In genomic region chr1:211416246-211416627, GRCh38 we compare ENCODE assay signal across 8 cellular contexts.
A peak's percentile ranks its signal among the peaks of the same experiment; 100 is the strongest.
DNase-seq lines count a peak whose midpoint lies in the region; ATAC-seq and TF ChIP-seq lines count a peak whose summit lies in the region.
"Not testable (repeated sequence)": the region's sequence is repeated elsewhere in the genome, so short reads cannot be mapped to it uniquely, and the experiment has no call there.

No MANE protein-coding gene starts in this region.

- WGBS in aorta, 2 donors = 6 to 7% methylated on average over 31 to 43 of the region's 43 CpGs

- peaks cover 12% of the 10 kb centered on the region for H3K9me3 Mint-ChIP-seq in activated CD4-positive, alpha-beta T cell treated with anti-CD3 and anti-CD28 coated beads, Interleukin-2, amount 10 ng/mL, durations not matched to agents 24 days and 14 days

- not testable (repeated sequence) for H3K27me3 ChIP-seq in MM.1S (replicated peaks; ENCODE audit: insufficient read depth, low read length); breast epithelium; iPS-15b (ENCODE audit: control insufficient read depth, insufficient read depth, low read length); aorta (ENCODE audit: control insufficient read depth in 1 of 2, insufficient read depth in 2 of 2, low read length in 1 of 2)

- not testable (repeated sequence) for H3K27me3 Mint-ChIP-seq in activated CD4-positive, alpha-beta T cell treated with anti-CD3 and anti-CD28 coated beads, Interleukin-2, amount 10 ng/mL, durations not matched to agents 24 days and 14 days

- not testable (repeated sequence) for H3K36me3 ChIP-seq in MM.1S (replicated peaks; ENCODE audit: insufficient read depth, low read length); breast epithelium; iPS-15b (ENCODE audit: control insufficient read depth, insufficient read depth, low read length); aorta (ENCODE audit: control insufficient read depth in 1 of 2, insufficient read depth in 2 of 2, low read length in 1 of 2)

- peak overlapping the region; percentile 39 for H3K4me3 ChIP-seq in MM.1S (ENCODE audit: low read length)
- peak overlapping the region; percentile 31 to 60 (median 53) for H3K4me3 ChIP-seq in breast epithelium
- peak overlapping the region; percentile 35 for H3K4me3 ChIP-seq in iPS-15b (ENCODE audit: low read depth, low read length)
- H3K4me3 ChIP-seq in aorta (ENCODE audit: low read length in 2 of 2) = peak overlapping the region; percentile 58 to 86

- ATAC-seq in GM18868 (IDR thresholded peaks at IDR 0.05; ENCODE audit: unreplicated experiment) (peak; percentile 66), HG02840 (IDR thresholded peaks at IDR 0.05; ENCODE audit: low FRiP score, unreplicated experiment) (peak; percentile 61), aorta (ENCODE audit: low FRiP score) (peak; percentile 86)

- intact Hi-C loops in activated CD4-positive, alpha-beta T cell treated with anti-CD3 and anti-CD28 coated beads, Interleukin-2, amount 10 ng/mL, durations not matched to agents 24 days and 14 days (cut with micrococcal nuclease) = loop anchor here (2.0 kb wide), 2 partner anchors 33 to 93 kb away; no protein-coding TSS in a partner anchor
- intact Hi-C loops in breast epithelium (cut with DNase I; ENCODE audit: low total_unique reads); aorta (cut with DNase I): not testable (repeated sequence)

- H2AFZ ChIP-seq in MM.1S (ENCODE audit: low read length) = peak overlapping the region; percentile 21

- peaks cover 23% of the 10 kb centered on the region for H3K4me1 ChIP-seq in MM.1S (ENCODE audit: low read length)
- H3K4me1 ChIP-seq in breast epithelium; iPS-15b (ENCODE audit: control insufficient read depth, insufficient read depth, low read length); aorta (ENCODE audit: control insufficient read depth in 1 of 2, insufficient read depth in 2 of 2, low read length in 2 of 2): not testable (repeated sequence)

- H3K4me3 Mint-ChIP-seq in activated CD4-positive, alpha-beta T cell treated with anti-CD3 and anti-CD28 coated beads, Interleukin-2, amount 10 ng/mL, durations not matched to agents 24 days and 14 days = peak overlapping the region; percentile 67

- H3K4me1 Mint-ChIP-seq in activated CD4-positive, alpha-beta T cell treated with anti-CD3 and anti-CD28 coated beads, Interleukin-2, amount 10 ng/mL, durations not matched to agents 24 days and 14 days = peaks cover 21% of the 10 kb centered on the region

- H3K27ac ChIP-seq in MM.1S (ENCODE audit: low read length) = peak overlapping the region; percentile 69; the same call in 1 of the 2 replicates
- H3K27ac ChIP-seq in breast epithelium = peak overlapping the region; percentile 16 to 61
- H3K27ac ChIP-seq in aorta (ENCODE audit: low read depth in 1 of 2, low read length in 2 of 2) = peak overlapping the region in 1 of 2 donors; percentile 88

- peak overlapping the region; percentile 62 for H3K27ac Mint-ChIP-seq in activated CD4-positive, alpha-beta T cell treated with anti-CD3 and anti-CD28 coated beads, Interleukin-2, amount 10 ng/mL, durations not matched to agents 24 days and 14 days

- not testable (repeated sequence) for H3K9me2 ChIP-seq in MM.1S (replicated peaks; ENCODE audit: insufficient read depth, low read length)

- peaks cover 16% of the 10 kb centered on the region for H3F3A ChIP-seq in MM.1S (ENCODE audit: insufficient read depth, low read length)

- H3K9me3 ChIP-seq in MM.1S (replicated peaks; ENCODE audit: insufficient read depth, low read length); breast epithelium; iPS-15b (ENCODE audit: control insufficient read depth, insufficient read depth, low read length); aorta (ENCODE audit: control insufficient read depth, low read length): not testable (repeated sequence)

- H4K20me1 ChIP-seq in MM.1S (ENCODE audit: insufficient read depth, low read length) = not testable (repeated sequence)

- not testable (repeated sequence) for H3K79me2 ChIP-seq in MM.1S (ENCODE audit: low read length)

- DNase-seq in MM.1S (peak; percentile 64), putamen (ENCODE audit: low spot score) (peak; percentile 2), aorta (peak in 1 of 2 donors; percentile 76)
- DNase-seq in activated CD4-positive, alpha-beta T cell treated with anti-CD3 and anti-CD28 coated beads, Interleukin-2, amount 10 ng/mL, durations not matched to agents 24 days and 14 days = peak; percentile 76
- not testable (repeated sequence) for DNase-seq in breast epithelium (ENCODE audit: low spot score in 2 of 2)

- not testable (repeated sequence) for TF ChIP-seq POLR2A in breast epithelium (IDR thresholded peaks at IDR 0.05)

- not testable (repeated sequence) for H3K36me3 Mint-ChIP-seq in activated CD4-positive, alpha-beta T cell treated with anti-CD3 and anti-CD28 coated beads, Interleukin-2, amount 10 ng/mL, durations not matched to agents 24 days and 14 days (ENCODE audit: low read depth)

- H3K9ac ChIP-seq in MM.1S (ENCODE audit: low read length) = peak overlapping the region; percentile 41; the same call in 1 of the 2 replicates
- not testable (repeated sequence) for H3K9ac ChIP-seq in iPS-15b (ENCODE audit: low read depth, low read length)

- peak overlapping the region; percentile 56 for H3K4me2 ChIP-seq in MM.1S (ENCODE audit: low read depth, low read length)

- TF ChIP-seq CTCF in MM.1S (IDR thresholded peaks at IDR 0.05; ENCODE audit: low read length) = peak; percentile 34
- TF ChIP-seq CTCF in breast epithelium (IDR thresholded peaks at IDR 0.05) = not testable (repeated sequence)
